In the genomic region with DNA sequence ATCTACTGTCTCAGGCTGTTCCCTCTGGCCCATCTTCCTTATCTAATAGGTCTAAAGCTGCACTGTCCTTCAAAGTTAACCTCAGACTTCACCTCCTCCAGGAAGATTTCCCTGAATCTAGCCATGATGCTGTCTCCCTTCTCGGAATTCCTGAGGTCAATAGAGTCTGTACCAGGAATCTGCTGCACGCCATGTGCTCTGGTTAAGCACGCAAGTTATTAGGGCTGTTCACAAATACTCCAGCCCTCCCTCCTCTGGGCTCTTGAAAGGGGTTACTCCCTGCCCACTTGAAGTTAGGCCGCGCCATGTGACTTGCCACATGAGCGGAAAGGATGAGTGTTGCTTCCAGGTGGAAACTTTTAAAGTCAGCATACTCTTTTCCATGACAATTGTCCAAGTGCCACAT, we compare ENCODE assay signal across 1 cellular context.
TF ChIP-seq lines count a peak whose summit lies in the region.

No MANE protein-coding gene starts in this region.

TF ChIP-seq in IMR-90, 13 proteins besides CTCF, POLR2A, EP300 and RAD21:
- TF ChIP-seq MAFK (IDR thresholded peaks at IDR 0.05; ENCODE audit: low read depth, low read length) = no peak
- TF ChIP-seq, protein P1, sequence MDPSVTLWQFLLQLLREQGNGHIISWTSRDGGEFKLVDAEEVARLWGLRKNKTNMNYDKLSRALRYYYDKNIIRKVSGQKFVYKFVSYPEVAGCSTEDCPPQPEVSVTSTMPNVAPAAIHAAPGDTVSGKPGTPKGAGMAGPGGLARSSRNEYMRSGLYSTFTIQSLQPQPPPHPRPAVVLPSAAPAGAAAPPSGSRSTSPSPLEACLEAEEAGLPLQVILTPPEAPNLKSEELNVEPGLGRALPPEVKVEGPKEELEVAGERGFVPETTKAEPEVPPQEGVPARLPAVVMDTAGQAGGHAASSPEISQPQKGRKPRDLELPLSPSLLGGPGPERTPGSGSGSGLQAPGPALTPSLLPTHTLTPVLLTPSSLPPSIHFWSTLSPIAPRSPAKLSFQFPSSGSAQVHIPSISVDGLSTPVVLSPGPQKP (IDR thresholded peaks at IDR 0.05; ENCODE audit: borderline replicate concordance, low read depth, low read length) = no peak
- no peak for TF ChIP-seq MAZ (IDR thresholded peaks at IDR 0.05; ENCODE audit: borderline replicate concordance, low read depth, low read length)
- TF ChIP-seq BHLHE40 (IDR thresholded peaks at IDR 0.05; ENCODE audit: low read depth, low read length) = no peak
- TF ChIP-seq CEBPB (IDR thresholded peaks at IDR 0.05; ENCODE audit: low read depth, low read length) = no peak
- no peak for TF ChIP-seq NFE2L2 (IDR thresholded peaks at IDR 0.05; ENCODE audit: low read depth, low read length)
- no peak for TF ChIP-seq RFX5 (IDR thresholded peaks at IDR 0.05; ENCODE audit: low read depth, low read length)
- TF ChIP-seq FOS (IDR thresholded peaks at IDR 0.05; ENCODE audit: low read depth, low read length) = no peak
- no peak for TF ChIP-seq CHD1 (IDR thresholded peaks at IDR 0.05; ENCODE audit: low read depth, low read length)
